1 cellular context compared by ENCODE assay signal in genomic region chr3:153160451-153161137, GRCh38.
TF ChIP-seq lines count a peak whose summit lies in the region.

No MANE protein-coding gene starts in this region.

TF ChIP-seq in HepG2, 621 proteins besides CTCF, POLR2A, EP300 and RAD21 (continued from another document and continues in another):
- TF ChIP-seq IRX3 (CRISPR knock-in tag; IDR thresholded peaks at IDR 0.05; ENCODE audit: borderline replicate concordance, low read depth) (0 out of 2 replicates have a peak, but pooled peaks have one; percentile 12), GATAD1 (CRISPR knock-in tag; IDR thresholded peaks at IDR 0.05) (0 out of 2 replicates have a peak, but pooled peaks have one; percentile 28), KLF11 (CRISPR knock-in tag; IDR thresholded peaks at IDR 0.05) (no peak), ZNF292 (CRISPR knock-in tag; IDR thresholded peaks at IDR 0.05; ENCODE audit: borderline replicate concordance, low read depth) (peak; percentile 91), TFDP2 (CRISPR knock-in tag; IDR thresholded peaks at IDR 0.05) (0 out of 2 replicates have a peak, but pooled peaks have one; percentile 19), TBL1XR1 (IDR thresholded peaks at IDR 0.05; ENCODE audit: borderline replicate concordance, low read length, partially characterized antibody) (peak; percentile 47), SMAD1 (CRISPR knock-in tag; IDR thresholded peaks at IDR 0.05; ENCODE audit: borderline replicate concordance, low read depth) (no peak), FOXK1 (CRISPR knock-in tag; IDR thresholded peaks at IDR 0.05; ENCODE audit: borderline replicate concordance, low read depth) (0 out of 2 replicates have a peak, but pooled peaks have one; percentile 26), ZNF274 (CRISPR knock-in tag; IDR thresholded peaks at IDR 0.05) (peak; percentile 74), ZNF598 (CRISPR knock-in tag; IDR thresholded peaks at IDR 0.05; ENCODE audit: borderline replicate concordance) (0 out of 2 replicates have a peak, but pooled peaks have one; percentile 38), ZNF607 (CRISPR knock-in tag; IDR thresholded peaks at IDR 0.05; ENCODE audit: borderline replicate concordance) (peak; percentile 89), ZNF768 (CRISPR knock-in tag; IDR thresholded peaks at IDR 0.05) (peak; percentile 49; the same call in 1 of the 2 replicates), MIER2 (CRISPR knock-in tag; IDR thresholded peaks at IDR 0.05) (no peak), ZNF616 (CRISPR knock-in tag; IDR thresholded peaks at IDR 0.05; ENCODE audit: low read depth) (0 out of 2 replicates have a peak, but pooled peaks have one; percentile 28), IRF1 (CRISPR knock-in tag; IDR thresholded peaks at IDR 0.05; ENCODE audit: low read depth) (no peak), PITX1 (CRISPR knock-in tag; IDR thresholded peaks at IDR 0.05) (peak; percentile 64; the same call in 1 of the 2 replicates), TBP (CRISPR knock-in tag; IDR thresholded peaks at IDR 0.05) (no peak), PBX2 (CRISPR knock-in tag; IDR thresholded peaks at IDR 0.05) (no peak), KDM3A (CRISPR knock-in tag; IDR thresholded peaks at IDR 0.05; ENCODE audit: low read depth) (0 out of 2 replicates have a peak, but pooled peaks have one; percentile 13), NFE2L2 (IDR thresholded peaks at IDR 0.05; ENCODE audit: low read length) (no peak), ZNF788 (CRISPR knock-in tag; IDR thresholded peaks at IDR 0.05; ENCODE audit: borderline replicate concordance) (peak; percentile 42; the same call in 1 of the 2 replicates), CHD2 (IDR thresholded peaks at IDR 0.05; ENCODE audit: low read depth, low read length) (no peak), KDM4B (CRISPR knock-in tag; IDR thresholded peaks at IDR 0.05) (no peak; the same call in 1 of the 2 replicates), ZBTB38 (CRISPR knock-in tag; IDR thresholded peaks at IDR 0.05) (peak; percentile 77), NONO (IDR thresholded peaks at IDR 0.05) (no peak), NONO (CRISPR knock-in tag; conservative IDR thresholded peaks at IDR 0.05) (peak; percentile 55; the same call in 1 of the 2 replicates), POGK (CRISPR knock-in tag; conservative IDR thresholded peaks at IDR 0.05) (0 out of 2 replicates have a peak, but pooled peaks have one; percentile 36), TP53 (CRISPR knock-in tag; conservative IDR thresholded peaks at IDR 0.05) (peak; percentile 89), ATF1 (CRISPR knock-in tag; IDR thresholded peaks at IDR 0.05) (no peak), HMGXB3 (CRISPR knock-in tag; IDR thresholded peaks at IDR 0.05; ENCODE audit: borderline replicate concordance) (no peak; the same call in 1 of the 2 replicates), UBTF (CRISPR knock-in tag; IDR thresholded peaks at IDR 0.05) (peak; percentile 68; the same call in 1 of the 2 replicates), ZNF773 (CRISPR knock-in tag; IDR thresholded peaks at IDR 0.05; ENCODE audit: borderline replicate concordance) (no peak), ZNF557 (CRISPR knock-in tag; IDR thresholded peaks at IDR 0.05) (no peak), ZNF3 (CRISPR knock-in tag; IDR thresholded peaks at IDR 0.05) (no peak), ZBTB40 (IDR thresholded peaks at IDR 0.05) (no peak), ZBTB40 (CRISPR knock-in tag; IDR thresholded peaks at IDR 0.05) (peak; percentile 22; the same call in 1 of the 2 replicates), BCL6 (CRISPR knock-in tag; IDR thresholded peaks at IDR 0.05) (peak; percentile 3; the same call in 1 of the 2 replicates), MED1 (CRISPR knock-in tag; IDR thresholded peaks at IDR 0.05) (peak; percentile 87), ZNF549 (CRISPR knock-in tag; IDR thresholded peaks at IDR 0.05) (no peak), FOXO1 (CRISPR knock-in tag; IDR thresholded peaks at IDR 0.05) (peak; percentile 48; the same call in 1 of the 2 replicates), KLF6 (CRISPR knock-in tag; IDR thresholded peaks at IDR 0.05) (peak; percentile 44; the same call in 1 of the 2 replicates), ZFP36 (IDR thresholded peaks at IDR 0.05; ENCODE audit: borderline replicate concordance, low read depth, low read length, partially characterized antibody) (no peak), ZNF572 (CRISPR knock-in tag; IDR thresholded peaks at IDR 0.05) (peak; percentile 72; the same call in 1 of the 2 replicates)
